Comparison of ENCODE assay signal across 8 cellular contexts in the genomic region with DNA sequence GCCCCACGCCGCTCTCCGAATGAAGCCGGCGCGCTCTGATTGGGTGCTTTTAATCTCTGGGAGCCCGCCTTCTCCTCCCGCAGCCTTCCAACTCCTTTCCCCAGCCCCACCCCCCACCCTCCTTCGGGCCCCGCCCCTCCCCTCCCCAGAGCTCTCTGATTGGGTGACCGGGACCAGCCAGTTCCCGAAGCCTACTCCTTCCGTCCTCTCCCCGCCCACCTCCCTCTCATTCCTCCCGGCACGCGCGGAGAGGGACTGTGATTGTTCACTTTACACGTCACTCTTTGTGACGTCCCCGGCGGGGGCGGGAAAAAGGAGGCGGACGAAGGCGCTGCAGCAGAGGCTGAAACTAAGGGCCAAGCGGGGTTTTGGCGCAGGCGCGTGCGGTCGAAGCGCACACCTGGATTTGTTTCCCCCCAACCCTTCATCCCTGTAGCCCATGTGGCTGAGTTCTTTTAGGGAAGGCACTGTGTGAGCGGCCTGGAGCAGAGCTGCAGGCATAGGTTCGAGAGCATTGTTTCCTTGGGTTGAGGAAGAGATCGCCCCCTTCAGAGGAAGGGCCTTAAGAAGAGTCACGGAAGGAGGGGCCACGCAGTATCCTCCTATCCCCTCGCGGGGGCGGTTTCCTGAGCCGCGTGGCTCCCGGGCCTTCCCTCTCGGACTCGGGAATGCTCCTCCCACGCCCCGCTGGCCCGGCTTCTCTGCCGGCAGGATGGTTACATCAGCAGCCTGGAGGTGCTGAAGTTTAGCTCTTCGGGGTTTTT. TPM values are rescaled to one million over a fixed set of nuclear protein-coding genes. Genes with fewer than 3 reads are reported as not detected.
DNase-seq lines count a peak whose midpoint lies in the region; ATAC-seq and TF ChIP-seq lines count a peak whose summit lies in the region.

A gene (minus strand): TSS at position 21 of the 764 bp plus-strand sequence. CDS start 361 bp downstream, outside the sequence.

- peak; percentile 99 for DNase-seq in Peyer's patch
- DNase-seq in activated T-cell treated with anti-CD3 and anti-CD28 coated beads, Interleukin-2, amount 50 U/mL, for 48 hours: peak; percentile 99 to 100
- DNase-seq in stimulated activated CD8-positive, alpha-beta memory T cell treated with anti-CD3 and anti-CD28 coated beads, Interleukin-7, amount 100 ng/mL, for 24 hours (ENCODE audit: low read depth): peak; percentile 100

- H3K36me3 ChIP-seq in DOHH2 (ENCODE audit: control insufficient read depth, low read length) (peaks cover 29% of the 10 kb centered on the region), KOPT-K1 (ENCODE audit: insufficient read depth, low read length) (peaks cover 7% of the 10 kb centered on the region), Peyer's patch (no peaks in the 10 kb centered on the region), muscle layer of colon (ENCODE audit: insufficient read depth, low read length) (no peaks in the 10 kb centered on the region)

- peak; percentile 42 to 77 for TF ChIP-seq POLR2A in Peyer's patch (IDR thresholded peaks at IDR 0.05)

- peak; percentile 76 for ATAC-seq in GM21786 (IDR thresholded peaks at IDR 0.05; ENCODE audit: unreplicated experiment)
- peak; percentile 97 for ATAC-seq in esophagus mucosa

- peaks cover 29% of the 10 kb centered on the region for H3K4me1 ChIP-seq in DOHH2 (ENCODE audit: control insufficient read depth, low read length)
- peaks cover 0 to 25% (median 6%) of the 10 kb centered on the region in 4 donors for H3K4me1 ChIP-seq in Peyer's patch
- H3K4me1 ChIP-seq in muscle layer of colon (ENCODE audit: insufficient read depth, low read length): peaks cover 27% of the 10 kb centered on the region

- peak within 1 kb of the TSS; percentile 96 for H3K4me3 ChIP-seq in DOHH2 (ENCODE audit: low read length)
- peak within 1 kb of the TSS; percentile 80 to 90 (median 86) for H3K4me3 ChIP-seq in Peyer's patch
- peak within 1 kb of the TSS; percentile 93 to 97 for H3K4me3 ChIP-seq in muscle layer of colon (ENCODE audit: low read depth in 1 of 2, low read length in 2 of 2)

- H3K27me3 ChIP-seq in DOHH2 (ENCODE audit: control insufficient read depth, low read length) (peaks cover 3% of the 10 kb centered on the region; the same call in 1 of the 2 replicates), Peyer's patch (no peaks in the 10 kb centered on the region), muscle layer of colon (ENCODE audit: control insufficient read depth in 1 of 2, insufficient read depth in 2 of 2, low read length in 2 of 2) (no peaks in the 10 kb centered on the region)

- no peaks in the 10 kb centered on the region for H3K9me2 ChIP-seq in DOHH2 (replicated peaks; ENCODE audit: control insufficient read depth, low read length)

- H3K79me2 ChIP-seq in DOHH2 (ENCODE audit: control insufficient read depth, low read length): peaks cover 40% of the 10 kb centered on the region

- H3F3A ChIP-seq in DOHH2 (ENCODE audit: control insufficient read depth, insufficient read depth): no peaks in the 10 kb centered on the region; the same call in 1 of the 2 replicates

- TF ChIP-seq CTCF in DOHH2 (IDR thresholded peaks at IDR 0.05; ENCODE audit: low read depth, low read length, poor library complexity, severe bottlenecking) (peak; percentile 35), Peyer's patch (IDR thresholded peaks at IDR 0.05) (peak; percentile 6 to 46 (median 38))

- peaks cover 8% of the 10 kb centered on the region for H4K20me1 ChIP-seq in DOHH2 (ENCODE audit: control insufficient read depth, insufficient read depth, low read depth, low read length)

- peak within 1 kb of the TSS; percentile 86 for H3K4me2 ChIP-seq in DOHH2 (ENCODE audit: low read length)

- peak within 1 kb of the TSS; percentile 82 for H3K27ac ChIP-seq in DOHH2 (ENCODE audit: low read depth, low read length)
- peak within 1 kb of the TSS; percentile 89 for H3K27ac ChIP-seq in KOPT-K1 (ENCODE audit: low read depth, low read length, poor library complexity, severe bottlenecking)
- peak within 1 kb of the TSS; percentile 96 to 100 (median 96) for H3K27ac ChIP-seq in Peyer's patch
- H3K27ac ChIP-seq in muscle layer of colon (ENCODE audit: low read depth, low read length): peak within 1 kb of the TSS; percentile 97

- peak within 1 kb of the TSS; percentile 97 for H3K9ac ChIP-seq in muscle layer of colon (ENCODE audit: low read length)

- H3K9me3 ChIP-seq in DOHH2 (ENCODE audit: control insufficient read depth, insufficient read depth, low read length) (no peaks in the 10 kb centered on the region), KOPT-K1 (ENCODE audit: insufficient read depth, low read length, poor library complexity, severe bottlenecking) (no peaks in the 10 kb centered on the region), Peyer's patch (no peaks in the 10 kb centered on the region), muscle layer of colon (ENCODE audit: low read length) (no peaks in the 10 kb centered on the region)

RNA-seq across cellular contexts. Expression of the gene that starts here (rescaled TPM):
- total RNA-seq in Peyer's patch (10 to 100 TPM; 16.5 to 37.1 (median 23.2) TPM), esophagus mucosa (19.4 TPM)

Comparison
In these comparisons a context has a peak if more than half of its experiments do, and no peak if none do; other contexts are left out.
1. Peak in every context shown above with its lines: DNase-seq, ATAC-seq, H3K4me3 ChIP-seq and H3K27ac ChIP-seq.